ENCODE assay signal across 35 cellular contexts in genomic region chr2:221771297-221771696, GRCh38.
"Had no signal": no experiment of that assay in that cellular context is flagged by ENCODE, and none has a peak within 500 bp of the region (broad histone marks: within the 10 kb centered on the region; RNA-seq: fewer than 3 reads in every experiment).

No MANE protein-coding gene starts in this region.

- H3K36me3 ChIP-seq: MG63 had no signal

- DNase-seq: Karpas-422, Kasumi-1, MG63, MM.1S, MV-4-11, NCI-H1048, NCI-H1092, NCI-H1092 treated with DMSO at 0.1 percent for 48 hours, NCI-H1105, NCI-H1105 treated with DMSO at 0.1 percent for 48 hours, NCI-H1417, NCI-H1417 treated with DMSO at 0.1 percent for 48 hours, NCI-H1436, NCI-H1436 treated with DMSO at 0.1 percent for 48 hours, NCI-H146, NCI-H1694, NCI-H1694 treated with DMSO at 0.1 percent for 48 hours, NCI-H187 treated with DMSO at 0.1 percent for 48 hours, NCI-H1930, NCI-H2029, NCI-H2029 treated with DMSO at 0.1 percent for 48 hours, NCI-H2081, NCI-H2081 treated with DMSO at 0.1 percent for 48 hours, NCI-H2107, NCI-H2171, NCI-H2171 treated with DMSO at 0.1 percent for 48 hours, NCI-H2227 treated with DMSO at 0.1 percent for 48 hours, NCI-H226, NCI-H345, NCI-H446, NCI-H446 treated with DMSO at 0.1 percent for 48 hours, NCI-H510A, NCI-H510A treated with DMSO at 0.1 percent for 48 hours, NCI-H524, NCI-H524 treated with DMSO at 0.1 percent for 48 hours had no signal

- H3K9me3 ChIP-seq: MG63 had no signal

- H3K27me3 ChIP-seq: MG63 had no signal

- H3K4me3 ChIP-seq: MG63 had no signal
